Comparison of ENCODE assay signal across 1 cellular context in genomic region chr22:45688606-45689080, GRCh38.
TF ChIP-seq lines count a peak whose summit lies in the region.

No MANE protein-coding gene starts in this region.

TF ChIP-seq in WTC11, 78 proteins besides CTCF, POLR2A, EP300 and RAD21 (continued from another document):
- TF ChIP-seq USF2 (CRISPR knock-in tag; IDR thresholded peaks at IDR 0.05) (no peak), E2F5 (CRISPR knock-in tag; IDR thresholded peaks at IDR 0.05) (no peak), ESRRA (CRISPR knock-in tag; IDR thresholded peaks at IDR 0.05; ENCODE audit: borderline replicate concordance) (no peak), ATF2 (CRISPR knock-in tag; IDR thresholded peaks at IDR 0.05; ENCODE audit: borderline replicate concordance, low read depth) (no peak)
